Comparison of ENCODE assay signal across 11 cellular contexts in genomic region chr1:234538930-234539649, GRCh38.
DNase-seq lines count a peak whose midpoint lies in the region; ATAC-seq, FAIRE-seq and TF ChIP-seq lines count a peak whose summit lies in the region.
"Had no signal": no experiment of that assay in that cellular context is flagged by ENCODE, and none has a peak within 500 bp of the region (broad histone marks: within the 10 kb centered on the region; RNA-seq: fewer than 3 reads in every experiment).

No MANE protein-coding gene starts in this region.

- ATAC-seq in left lobe of liver (peak; percentile 48), HG02642 (IDR thresholded peaks at IDR 0.05; ENCODE audit: poor library complexity, unreplicated experiment) (no peak), GM21529 (IDR thresholded peaks at IDR 0.05; ENCODE audit: unreplicated experiment) (no peak)

- no peak for TF ChIP-seq CTCF in bronchial epithelial cell (IDR thresholded peaks at IDR 0.05; ENCODE audit: insufficient read depth, low read length, severe bottlenecking)

- H3K27ac ChIP-seq in skin epidermis = peak overlapping the region in 20 of 21 experiments; percentile 47 to 98 (median 86)
- H3K27ac ChIP-seq: PC-9 had no signal

- H3K36me3 ChIP-seq in bronchial epithelial cell (ENCODE audit: control insufficient read depth, insufficient read depth, low read length) = no peaks in the 10 kb centered on the region

- H3K4me3 ChIP-seq in bronchial epithelial cell (ENCODE audit: low read depth, low read length) (no peak overlapping the region), skin epidermis (no peak overlapping the region)
- H3K4me3 ChIP-seq: PC-9 had no signal

- DNase-seq in DMS79 (lab: John Stamatoyannopoulos, UW) (peak; percentile 18), bronchial epithelial cell (ENCODE audit: low read depth) (peak; percentile 91), left lobe of liver (ENCODE audit: low spot score) (peak; percentile 73), ecto neural progenitor cell (ENCODE audit: low spot score) (no peak)
- no peak for DNase-seq in activated CD4-positive, CD25-positive, alpha-beta regulatory T cell (lab: John Stamatoyannopoulos, UW)
- DNase-seq: NCI-H2081 treated with DMSO at 0.1 percent for 48 hours, PC-9, T1000 had no signal

- FAIRE-seq in bronchial epithelial cell (lab: Jason Lieb, UNC) = no peak

- H3K27me3 ChIP-seq in bronchial epithelial cell (ENCODE audit: control insufficient read depth, insufficient read depth, low read length) = no peaks in the 10 kb centered on the region

Comparison
In these comparisons a context has a peak if more than half of its experiments do, and no peak if none do; other contexts are left out.
1. DNase-seq: peak in DMS79 (single experiment), bronchial epithelial cell (single experiment) and left lobe of liver (single experiment); none in ecto neural progenitor cell (single experiment) and activated CD4-positive, CD25-positive, alpha-beta regulatory T cell (0 of 4).